ENCODE assay signal across 1 cellular context in the genomic region with DNA sequence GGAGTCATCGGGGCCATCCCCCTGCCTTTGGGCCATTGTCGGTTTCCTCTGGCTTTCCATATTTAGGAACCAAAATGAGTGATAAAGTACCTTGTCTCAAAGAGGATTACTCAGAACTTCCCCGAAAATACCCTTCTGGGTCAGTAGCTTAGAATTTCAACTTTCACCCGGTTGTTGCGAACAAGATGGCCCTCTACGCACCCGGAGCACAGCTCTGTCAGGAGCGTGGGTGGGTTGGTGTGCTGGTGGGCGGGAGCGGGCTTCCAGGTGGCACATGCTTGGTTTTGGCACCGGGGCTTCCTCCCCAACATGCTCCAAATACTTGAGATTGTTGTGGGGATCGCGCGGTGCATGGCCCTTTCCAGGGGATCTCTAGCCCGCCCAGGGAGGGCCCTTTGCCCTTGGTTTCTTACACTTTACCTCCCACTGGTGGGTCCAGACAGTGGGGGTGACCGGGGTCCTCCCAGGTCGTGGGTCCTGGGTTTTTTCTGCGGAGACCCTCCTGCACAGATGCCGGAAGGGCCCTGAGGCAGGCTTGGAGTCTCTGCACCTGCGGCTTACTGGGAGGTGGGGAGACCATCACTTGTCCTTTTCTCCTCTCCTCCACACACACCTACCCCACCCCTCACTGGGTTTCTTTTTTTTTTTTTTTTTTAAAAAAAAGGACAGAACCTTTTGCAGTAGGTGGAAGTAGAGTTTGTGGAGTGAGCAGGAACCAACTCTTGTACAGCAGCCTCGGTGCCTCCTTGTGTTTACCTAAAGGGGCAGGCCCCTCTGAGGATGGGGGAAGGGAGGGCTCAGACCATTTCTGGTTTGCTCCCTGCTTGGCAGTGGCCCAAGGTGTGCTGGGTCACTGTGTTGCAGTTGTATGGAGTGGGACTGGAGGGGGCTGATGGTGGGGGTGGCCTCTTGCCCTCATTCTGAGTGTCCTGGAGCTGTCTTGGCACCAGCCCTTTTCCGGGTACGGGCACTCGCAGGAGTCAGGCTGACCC.
TF ChIP-seq lines count a peak whose summit lies in the region.

No MANE protein-coding gene starts in this region.

TF ChIP-seq in HepG2, 621 proteins besides CTCF, POLR2A, EP300 and RAD21 (continued from another document and continues in another):
- no peak for TF ChIP-seq ZNF207 (IDR thresholded peaks at IDR 0.05; ENCODE audit: borderline replicate concordance)
- TF ChIP-seq ZNF816 (CRISPR knock-in tag; IDR thresholded peaks at IDR 0.05; ENCODE audit: borderline replicate concordance) = no peak
- no peak for TF ChIP-seq SOX13 (IDR thresholded peaks at IDR 0.05)
- TF ChIP-seq SOX13 (CRISPR knock-in tag; conservative IDR thresholded peaks at IDR 0.05 in 1 of 2, IDR thresholded peaks at IDR 0.05 in 1 of 2) = peak in 1 of 2 experiments; percentile 60; a peak in 1 of 4 replicates
- peak; percentile 59; the same call in 1 of the 2 replicates for TF ChIP-seq ZNF224 (CRISPR knock-in tag; IDR thresholded peaks at IDR 0.05)
- TF ChIP-seq ZNF234 (CRISPR knock-in tag; conservative IDR thresholded peaks at IDR 0.05) = no peak
- no peak for TF ChIP-seq ZNF619 (CRISPR knock-in tag; IDR thresholded peaks at IDR 0.05)
- no peak for TF ChIP-seq MAZ (IDR thresholded peaks at IDR 0.05; ENCODE audit: borderline replicate concordance, low read depth, low read length)
- TF ChIP-seq MAZ (CRISPR knock-in tag; IDR thresholded peaks at IDR 0.05; ENCODE audit: low read depth) = peak; percentile 68
- peak; percentile 86 for TF ChIP-seq FOXA3 (CRISPR knock-in tag; IDR thresholded peaks at IDR 0.05)
- TF ChIP-seq, protein P1, sequence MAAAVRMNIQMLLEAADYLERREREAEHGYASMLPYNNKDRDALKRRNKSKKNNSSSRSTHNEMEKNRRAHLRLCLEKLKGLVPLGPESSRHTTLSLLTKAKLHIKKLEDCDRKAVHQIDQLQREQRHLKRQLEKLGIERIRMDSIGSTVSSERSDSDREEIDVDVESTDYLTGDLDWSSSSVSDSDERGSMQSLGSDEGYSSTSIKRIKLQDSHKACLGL (CRISPR knock-in tag; IDR thresholded peaks at IDR 0.05) = no peak; the same call in 1 of the 2 replicates
- TF ChIP-seq MED13 (CRISPR knock-in tag; IDR thresholded peaks at IDR 0.05) = no peak; the same call in 1 of the 2 replicates
- TF ChIP-seq ZNF746 (CRISPR knock-in tag; IDR thresholded peaks at IDR 0.05) = 0 out of 2 replicates have a peak, but pooled peaks have one; percentile 49
- TF ChIP-seq ARHGAP35 (CRISPR knock-in tag; IDR thresholded peaks at IDR 0.05; ENCODE audit: borderline replicate concordance) = no peak
- no peak for TF ChIP-seq ZBTB8A (CRISPR knock-in tag; IDR thresholded peaks at IDR 0.05; ENCODE audit: borderline replicate concordance, low read depth)
- TF ChIP-seq ZSCAN31 (CRISPR knock-in tag; IDR thresholded peaks at IDR 0.05; ENCODE audit: low read depth) = peak; percentile 29
- no peak for TF ChIP-seq HDAC6 (IDR thresholded peaks at IDR 0.05; ENCODE audit: low read depth, low read length)
- no peak for TF ChIP-seq POGZ (CRISPR knock-in tag; IDR thresholded peaks at IDR 0.05)
- TF ChIP-seq, protein P2, sequence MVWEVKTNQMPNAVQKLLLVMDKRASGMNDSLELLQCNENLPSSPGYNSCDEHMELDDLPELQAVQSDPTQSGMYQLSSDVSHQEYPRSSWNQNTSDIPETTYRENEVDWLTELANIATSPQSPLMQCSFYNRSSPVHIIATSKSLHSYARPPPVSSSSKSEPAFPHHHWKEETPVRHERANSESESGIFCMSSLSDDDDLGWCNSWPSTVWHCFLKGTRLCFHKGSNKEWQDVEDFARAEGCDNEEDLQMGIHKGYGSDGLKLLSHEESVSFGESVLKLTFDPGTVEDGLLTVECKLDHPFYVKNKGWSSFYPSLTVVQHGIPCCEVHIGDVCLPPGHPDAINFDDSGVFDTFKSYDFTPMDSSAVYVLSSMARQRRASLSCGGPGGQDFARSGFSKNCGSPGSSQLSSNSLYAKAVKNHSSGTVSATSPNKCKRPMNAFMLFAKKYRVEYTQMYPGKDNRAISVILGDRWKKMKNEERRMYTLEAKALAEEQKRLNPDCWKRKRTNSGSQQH (CRISPR knock-in tag; IDR thresholded peaks at IDR 0.05; ENCODE audit: low read depth) = peak; percentile 87; the same call in 1 of the 2 replicates
- no peak; the same call in 1 of the 2 replicates for TF ChIP-seq EED (CRISPR knock-in tag; IDR thresholded peaks at IDR 0.05)
- TF ChIP-seq ZNF839 (CRISPR knock-in tag; IDR thresholded peaks at IDR 0.05; ENCODE audit: borderline replicate concordance) = no peak
- no peak for TF ChIP-seq JUN (CRISPR knock-in tag; IDR thresholded peaks at IDR 0.05)
- no peak for TF ChIP-seq MEIS1 (CRISPR knock-in tag; IDR thresholded peaks at IDR 0.05; ENCODE audit: borderline replicate concordance)
- TF ChIP-seq, protein P3, sequence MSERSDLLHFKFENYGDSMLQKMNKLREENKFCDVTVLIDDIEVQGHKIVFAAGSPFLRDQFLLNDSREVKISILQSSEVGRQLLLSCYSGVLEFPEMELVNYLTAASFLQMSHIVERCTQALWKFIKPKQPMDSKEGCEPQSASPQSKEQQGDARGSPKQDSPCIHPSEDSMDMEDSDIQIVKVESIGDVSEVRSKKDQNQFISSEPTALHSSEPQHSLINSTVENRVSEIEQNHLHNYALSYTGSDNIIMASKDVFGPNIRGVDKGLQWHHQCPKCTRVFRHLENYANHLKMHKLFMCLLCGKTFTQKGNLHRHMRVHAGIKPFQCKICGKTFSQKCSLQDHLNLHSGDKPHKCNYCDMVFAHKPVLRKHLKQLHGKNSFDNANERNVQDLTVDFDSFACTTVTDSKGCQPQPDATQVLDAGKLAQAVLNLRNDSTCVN (CRISPR knock-in tag; IDR thresholded peaks at IDR 0.05; ENCODE audit: borderline replicate concordance) = no peak
- TF ChIP-seq, protein P4, sequence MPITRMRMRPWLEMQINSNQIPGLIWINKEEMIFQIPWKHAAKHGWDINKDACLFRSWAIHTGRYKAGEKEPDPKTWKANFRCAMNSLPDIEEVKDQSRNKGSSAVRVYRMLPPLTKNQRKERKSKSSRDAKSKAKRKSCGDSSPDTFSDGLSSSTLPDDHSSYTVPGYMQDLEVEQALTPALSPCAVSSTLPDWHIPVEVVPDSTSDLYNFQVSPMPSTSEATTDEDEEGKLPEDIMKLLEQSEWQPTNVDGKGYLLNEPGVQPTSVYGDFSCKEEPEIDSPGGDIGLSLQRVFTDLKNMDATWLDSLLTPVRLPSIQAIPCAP (CRISPR knock-in tag; IDR thresholded peaks at IDR 0.05; ENCODE audit: low read depth) = no peak
- no peak for TF ChIP-seq ZNF382 (CRISPR knock-in tag; IDR thresholded peaks at IDR 0.05; ENCODE audit: borderline replicate concordance)
- TF ChIP-seq SALL1 (CRISPR knock-in tag; IDR thresholded peaks at IDR 0.05) = peak; percentile 71
- TF ChIP-seq ZNF570 (CRISPR knock-in tag; IDR thresholded peaks at IDR 0.05; ENCODE audit: borderline replicate concordance) = no peak
- TF ChIP-seq ZZZ3 (CRISPR knock-in tag; IDR thresholded peaks at IDR 0.05; ENCODE audit: borderline replicate concordance) = no peak
- TF ChIP-seq TBL1XR1 (IDR thresholded peaks at IDR 0.05; ENCODE audit: borderline replicate concordance, low read length, partially characterized antibody) = no peak
- TF ChIP-seq, protein P5, sequence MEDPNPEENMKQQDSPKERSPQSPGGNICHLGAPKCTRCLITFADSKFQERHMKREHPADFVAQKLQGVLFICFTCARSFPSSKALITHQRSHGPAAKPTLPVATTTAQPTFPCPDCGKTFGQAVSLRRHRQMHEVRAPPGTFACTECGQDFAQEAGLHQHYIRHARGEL (CRISPR knock-in tag; IDR thresholded peaks at IDR 0.05) = no peak
- no peak for TF ChIP-seq FOXA1 (IDR thresholded peaks at IDR 0.05)
- peak; percentile 90 for TF ChIP-seq FOXA1 (CRISPR knock-in tag; IDR thresholded peaks at IDR 0.05)
- TF ChIP-seq ZNF232 (CRISPR knock-in tag; IDR thresholded peaks at IDR 0.05; ENCODE audit: borderline replicate concordance) = no peak
- TF ChIP-seq, protein P6, sequence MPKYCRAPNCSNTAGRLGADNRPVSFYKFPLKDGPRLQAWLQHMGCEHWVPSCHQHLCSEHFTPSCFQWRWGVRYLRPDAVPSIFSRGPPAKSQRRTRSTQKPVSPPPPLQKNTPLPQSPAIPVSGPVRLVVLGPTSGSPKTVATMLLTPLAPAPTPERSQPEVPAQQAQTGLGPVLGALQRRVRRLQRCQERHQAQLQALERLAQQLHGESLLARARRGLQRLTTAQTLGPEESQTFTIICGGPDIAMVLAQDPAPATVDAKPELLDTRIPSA (CRISPR knock-in tag; IDR thresholded peaks at IDR 0.05; ENCODE audit: borderline replicate concordance) = no peak
- no peak for TF ChIP-seq ZSCAN12 (CRISPR knock-in tag; IDR thresholded peaks at IDR 0.05)
- TF ChIP-seq, protein P7, sequence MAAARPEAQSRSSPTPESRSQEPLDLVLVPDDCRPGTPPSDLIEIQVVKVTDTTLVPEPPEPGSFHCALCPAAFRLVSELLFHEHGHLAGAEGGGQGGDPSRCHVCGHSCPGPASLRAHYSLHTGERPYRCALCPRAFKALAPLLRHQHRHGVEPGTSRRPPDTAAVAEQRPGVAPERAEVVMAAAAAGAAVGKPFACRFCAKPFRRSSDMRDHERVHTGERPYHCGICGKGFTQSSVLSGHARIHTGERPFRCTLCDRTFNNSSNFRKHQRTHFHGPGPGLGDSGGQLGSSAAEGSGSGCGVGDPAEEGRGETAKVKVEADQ (CRISPR knock-in tag; IDR thresholded peaks at IDR 0.05; ENCODE audit: borderline replicate concordance) = no peak
- TF ChIP-seq NFE2L1 (CRISPR knock-in tag; IDR thresholded peaks at IDR 0.05; ENCODE audit: borderline replicate concordance) = no peak
- TF ChIP-seq SYNCRIP (IDR thresholded peaks at IDR 0.05; ENCODE audit: insufficient read depth, low read depth, low read length) = no peak
- no peak for TF ChIP-seq ZNF652 (CRISPR knock-in tag; IDR thresholded peaks at IDR 0.05; ENCODE audit: borderline replicate concordance, low read depth)
- TF ChIP-seq CCAR2 (optimal IDR thresholded peaks at IDR 0.05; ENCODE audit: low read depth, low read length) = no peak
- TF ChIP-seq PCBP1 (IDR thresholded peaks at IDR 0.05; ENCODE audit: borderline replicate concordance, low read depth, low read length) = no peak
- TF ChIP-seq, protein P8, sequence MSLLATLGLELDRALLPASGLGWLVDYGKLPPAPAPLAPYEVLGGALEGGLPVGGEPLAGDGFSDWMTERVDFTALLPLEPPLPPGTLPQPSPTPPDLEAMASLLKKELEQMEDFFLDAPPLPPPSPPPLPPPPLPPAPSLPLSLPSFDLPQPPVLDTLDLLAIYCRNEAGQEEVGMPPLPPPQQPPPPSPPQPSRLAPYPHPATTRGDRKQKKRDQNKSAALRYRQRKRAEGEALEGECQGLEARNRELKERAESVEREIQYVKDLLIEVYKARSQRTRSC (CRISPR knock-in tag; IDR thresholded peaks at IDR 0.05; ENCODE audit: low read depth) = no peak
- TF ChIP-seq HOXA7 (CRISPR knock-in tag; IDR thresholded peaks at IDR 0.05) = no peak
- no peak for TF ChIP-seq HNF4G (IDR thresholded peaks at IDR 0.05; ENCODE audit: borderline replicate concordance, low read depth, low read length)
- TF ChIP-seq HNF4G (CRISPR knock-in tag; IDR thresholded peaks at IDR 0.05; ENCODE audit: borderline replicate concordance, low read depth) = no peak
- peak in 1 of 2 experiments; percentile 74; a peak in 1 of 4 replicates for TF ChIP-seq KLF16 (CRISPR knock-in tag; IDR thresholded peaks at IDR 0.05)
- TF ChIP-seq ZSCAN30 (CRISPR knock-in tag; IDR thresholded peaks at IDR 0.05) = no peak
- 0 out of 2 replicates have a peak, but pooled peaks have one; percentile 47 for TF ChIP-seq ZNF451 (CRISPR knock-in tag; IDR thresholded peaks at IDR 0.05)
- TF ChIP-seq SMAD3 (CRISPR knock-in tag; IDR thresholded peaks at IDR 0.05) = no peak
- TF ChIP-seq RFXANK (CRISPR knock-in tag; IDR thresholded peaks at IDR 0.05) = no peak
- TF ChIP-seq, protein P9, sequence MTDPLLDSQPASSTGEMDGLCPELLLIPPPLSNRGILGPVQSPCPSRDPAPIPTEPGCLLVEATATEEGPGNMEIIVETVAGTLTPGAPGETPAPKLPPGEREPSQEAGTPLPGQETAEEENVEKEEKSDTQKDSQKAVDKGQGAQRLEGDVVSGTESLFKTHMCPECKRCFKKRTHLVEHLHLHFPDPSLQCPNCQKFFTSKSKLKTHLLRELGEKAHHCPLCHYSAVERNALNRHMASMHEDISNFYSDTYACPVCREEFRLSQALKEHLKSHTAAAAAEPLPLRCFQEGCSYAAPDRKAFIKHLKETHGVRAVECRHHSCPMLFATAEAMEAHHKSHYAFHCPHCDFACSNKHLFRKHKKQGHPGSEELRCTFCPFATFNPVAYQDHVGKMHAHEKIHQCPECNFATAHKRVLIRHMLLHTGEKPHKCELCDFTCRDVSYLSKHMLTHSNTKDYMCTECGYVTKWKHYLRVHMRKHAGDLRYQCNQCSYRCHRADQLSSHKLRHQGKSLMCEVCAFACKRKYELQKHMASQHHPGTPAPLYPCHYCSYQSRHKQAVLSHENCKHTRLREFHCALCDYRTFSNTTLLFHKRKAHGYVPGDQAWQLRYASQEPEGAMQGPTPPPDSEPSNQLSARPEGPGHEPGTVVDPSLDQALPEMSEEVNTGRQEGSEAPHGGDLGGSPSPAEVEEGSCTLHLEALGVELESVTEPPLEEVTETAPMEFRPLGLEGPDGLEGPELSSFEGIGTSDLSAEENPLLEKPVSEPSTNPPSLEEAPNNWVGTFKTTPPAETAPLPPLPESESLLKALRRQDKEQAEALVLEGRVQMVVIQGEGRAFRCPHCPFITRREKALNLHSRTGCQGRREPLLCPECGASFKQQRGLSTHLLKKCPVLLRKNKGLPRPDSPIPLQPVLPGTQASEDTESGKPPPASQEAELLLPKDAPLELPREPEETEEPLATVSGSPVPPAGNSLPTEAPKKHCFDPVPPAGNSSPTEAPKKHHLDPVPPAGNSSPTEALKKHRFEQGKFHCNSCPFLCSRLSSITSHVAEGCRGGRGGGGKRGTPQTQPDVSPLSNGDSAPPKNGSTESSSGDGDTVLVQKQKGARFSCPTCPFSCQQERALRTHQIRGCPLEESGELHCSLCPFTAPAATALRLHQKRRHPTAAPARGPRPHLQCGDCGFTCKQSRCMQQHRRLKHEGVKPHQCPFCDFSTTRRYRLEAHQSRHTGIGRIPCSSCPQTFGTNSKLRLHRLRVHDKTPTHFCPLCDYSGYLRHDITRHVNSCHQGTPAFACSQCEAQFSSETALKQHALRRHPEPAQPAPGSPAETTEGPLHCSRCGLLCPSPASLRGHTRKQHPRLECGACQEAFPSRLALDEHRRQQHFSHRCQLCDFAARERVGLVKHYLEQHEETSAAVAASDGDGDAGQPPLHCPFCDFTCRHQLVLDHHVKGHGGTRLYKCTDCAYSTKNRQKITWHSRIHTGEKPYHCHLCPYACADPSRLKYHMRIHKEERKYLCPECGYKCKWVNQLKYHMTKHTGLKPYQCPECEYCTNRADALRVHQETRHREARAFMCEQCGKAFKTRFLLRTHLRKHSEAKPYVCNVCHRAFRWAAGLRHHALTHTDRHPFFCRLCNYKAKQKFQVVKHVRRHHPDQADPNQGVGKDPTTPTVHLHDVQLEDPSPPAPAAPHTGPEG (CRISPR knock-in tag; IDR thresholded peaks at IDR 0.05) = peak; percentile 47; the same call in 1 of the 2 replicates
- no peak for TF ChIP-seq ZNF367 (CRISPR knock-in tag; IDR thresholded peaks at IDR 0.05; ENCODE audit: borderline replicate concordance)
- no peak for TF ChIP-seq KAT2B (IDR thresholded peaks at IDR 0.05; ENCODE audit: borderline replicate concordance, low read depth, low read length)
- no peak for TF ChIP-seq MED8 (CRISPR knock-in tag; IDR thresholded peaks at IDR 0.05; ENCODE audit: insufficient replicate concordance)
- no peak for TF ChIP-seq PHF5A (CRISPR knock-in tag; IDR thresholded peaks at IDR 0.05; ENCODE audit: low read depth, unreplicated experiment)
